Comparison of ENCODE assay signal across 1 cellular context in genomic region chr10:95861401-95861800, GRCh38.
TF ChIP-seq lines count a peak whose summit lies in the region.

No MANE protein-coding gene starts in this region.

TF ChIP-seq in K562, 482 proteins besides CTCF, POLR2A, EP300 and RAD21:
- TF ChIP-seq ZNF316 (IDR thresholded peaks at IDR 0.05) (0 out of 2 replicates have a peak, but pooled peaks have one; percentile 36), PHF8 (IDR thresholded peaks at IDR 0.05; ENCODE audit: borderline replicate concordance, low read length) (no peak)
